ENCODE assay signal across 31 cellular contexts in genomic region chr4:156146581-156146980, GRCh38.
A peak's percentile ranks its signal among the peaks of the same experiment; 100 is the strongest.
DNase-seq lines count a peak whose midpoint lies in the region; ATAC-seq lines count a peak whose summit lies in the region.
"Had no signal": no experiment of that assay in that cellular context is flagged by ENCODE, and none has a peak within 500 bp of the region (broad histone marks: within the 10 kb centered on the region; RNA-seq: fewer than 3 reads in every experiment).

No MANE protein-coding gene starts in this region.

- peaks cover 0 to 2% (median 0%) of the 10 kb centered on the region in 9 donors for H3K9me3 Mint-ChIP-seq in naive thymus-derived CD8-positive, alpha-beta T cell
- H3K9me3 Mint-ChIP-seq: activated naive CD8-positive, alpha-beta T cell treated with anti-CD3 and anti-CD28 coated beads, Interleukin-2, amount 10 ng/mL, durations not matched to agents 7 days and 5 days; central memory CD8-positive, alpha-beta T cell; memory B cell; neural progenitor cell had no signal

- POLR2A ChIA-PET in naive thymus-derived CD8-positive, alpha-beta T cell (lab: Charles Lee) = no interaction called here

- DNase-seq in A172 (ENCODE audit: low spot score) (peak; percentile 15), NCI-H1105 treated with DMSO at 0.1 percent for 48 hours (lab: John Stamatoyannopoulos, UW) (peak; percentile 60), amniotic epithelial cell (ENCODE audit: low read depth) (peak; percentile 28), iris pigment epithelial cell (ENCODE audit: low read depth) (peak; percentile 28), activated T-cell treated with anti-CD3 and anti-CD28 coated beads for 4 hours (no peak), HT-29 (ENCODE audit: low spot score) (no peak)
- no peak for DNase-seq in naive thymus-derived CD8-positive, alpha-beta T cell
- DNase-seq: activated gamma-delta T cell treated with Interleukin-2 at 50 U/mL for 16 hours; activated naive CD8-positive, alpha-beta T cell treated with anti-CD3 and anti-CD28 coated beads, Interleukin-2, amount 10 ng/mL, durations not matched to agents 7 days and 5 days; activated T-cell treated with anti-CD3 and anti-CD28 coated beads, Interleukin-2, amount 50 U/mL, for 48 hours; AML-193; body of pancreas; CD4-positive, CD25-positive, alpha-beta regulatory T cell; dorsolateral prefrontal cortex; H7; immature natural killer cell; left lung; NCI-H146; NCI-H510A treated with DMSO at 0.1 percent for 48 hours; NK-92 treated with Interleukin-12 subunit alpha and Interleukin-12 subunit beta, amount 100 ng/mL, for 24 hours; pancreas; PC-3; small intestine; stimulated activated naive CD4-positive, alpha-beta T cell; T-helper 17 cell; testis had no signal

- no peak for ATAC-seq in GM18909 (IDR thresholded peaks at IDR 0.05; ENCODE audit: poor library complexity, unreplicated experiment)
- ATAC-seq in naive thymus-derived CD8-positive, alpha-beta T cell = no peak
- ATAC-seq: body of pancreas, left lung, pancreas, PC-3, Right ventricle myocardium inferior, T-helper 17 cell had no signal

- H3K36me3 Mint-ChIP-seq in naive thymus-derived CD8-positive, alpha-beta T cell = no peaks in the 10 kb centered on the region
- H3K36me3 Mint-ChIP-seq: activated naive CD8-positive, alpha-beta T cell treated with anti-CD3 and anti-CD28 coated beads, Interleukin-2, amount 10 ng/mL, durations not matched to agents 7 days and 5 days; CD4-positive, CD25-positive, alpha-beta regulatory T cell; immature natural killer cell; memory B cell; neural progenitor cell had no signal

- no peaks in the 10 kb centered on the region for H3K4me1 Mint-ChIP-seq in naive thymus-derived CD8-positive, alpha-beta T cell
- H3K4me1 Mint-ChIP-seq: activated naive CD8-positive, alpha-beta T cell treated with anti-CD3 and anti-CD28 coated beads, Interleukin-2, amount 10 ng/mL, durations not matched to agents 7 days and 5 days; CD4-positive, CD25-positive, alpha-beta regulatory T cell; central memory CD8-positive, alpha-beta T cell; immature natural killer cell; memory B cell; T-helper 17 cell had no signal

- H3K4me3 Mint-ChIP-seq in naive thymus-derived CD8-positive, alpha-beta T cell = no peak overlapping the region
- H3K4me3 Mint-ChIP-seq: activated naive CD8-positive, alpha-beta T cell treated with anti-CD3 and anti-CD28 coated beads, Interleukin-2, amount 10 ng/mL, durations not matched to agents 7 days and 5 days; CD4-positive, CD25-positive, alpha-beta regulatory T cell; central memory CD8-positive, alpha-beta T cell; immature natural killer cell; memory B cell; neural progenitor cell; T-helper 17 cell had no signal

- H3K27ac Mint-ChIP-seq in naive thymus-derived CD8-positive, alpha-beta T cell = no peak overlapping the region
- H3K27ac Mint-ChIP-seq: activated naive CD8-positive, alpha-beta T cell treated with anti-CD3 and anti-CD28 coated beads, Interleukin-2, amount 10 ng/mL, durations not matched to agents 7 days and 5 days; CD4-positive, CD25-positive, alpha-beta regulatory T cell; immature natural killer cell; memory B cell; T-helper 17 cell had no signal

- H3K27me3 Mint-ChIP-seq in naive thymus-derived CD8-positive, alpha-beta T cell = no peaks in the 10 kb centered on the region
- H3K27me3 Mint-ChIP-seq: activated naive CD8-positive, alpha-beta T cell treated with anti-CD3 and anti-CD28 coated beads, Interleukin-2, amount 10 ng/mL, durations not matched to agents 7 days and 5 days; CD4-positive, CD25-positive, alpha-beta regulatory T cell; central memory CD8-positive, alpha-beta T cell; memory B cell; T-helper 17 cell had no signal

Comparison
In these comparisons a context has a peak if more than half of its experiments do, and no peak if none do; other contexts are left out.
1. DNase-seq: peak in A172 (single experiment), NCI-H1105 treated with DMSO at 0.1 percent for 48 hours (single experiment), amniotic epithelial cell (single experiment) and iris pigment epithelial cell (single experiment); none in activated T-cell treated with anti-CD3 and anti-CD28 coated beads for 4 hours (single experiment), HT-29 (single experiment) and naive thymus-derived CD8-positive, alpha-beta T cell (0 of 10).